ENCODE assay signal across 23 cellular contexts in the genomic region with DNA sequence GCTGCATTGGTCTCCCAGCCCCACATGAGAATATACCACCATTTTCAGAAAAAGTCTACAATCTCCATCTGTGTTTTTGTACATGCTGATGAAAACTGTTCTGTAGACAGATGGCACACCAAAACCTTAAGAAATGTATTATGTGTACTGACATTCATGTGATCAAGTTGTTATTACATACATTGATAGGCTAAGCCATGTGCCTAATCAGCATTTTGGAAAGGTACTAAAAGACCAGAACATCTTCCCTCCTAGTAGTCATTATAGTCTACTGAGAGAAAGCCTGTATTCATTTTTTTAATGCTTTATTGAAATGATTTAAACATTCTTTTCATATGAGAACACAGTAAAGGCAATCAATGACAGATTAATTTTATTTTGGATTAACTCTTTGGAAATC. TPM values are rescaled to one million over a fixed set of nuclear protein-coding genes. Genes with fewer than 3 reads are reported as not detected.
"Had no signal": no experiment of that assay in that cellular context is flagged by ENCODE, and none has a peak within 500 bp of the region (broad histone marks: within the 10 kb centered on the region; RNA-seq: fewer than 3 reads in every experiment).

No MANE protein-coding gene starts in this region.

- H3K9ac ChIP-seq: KMS-11, SK-N-SH had no signal

- H3K9me3 ChIP-seq: SK-N-SH had no signal

- DNase-seq: IMR-90, Kasumi-1, MM.1S, NCI-H1092 treated with DMSO at 0.1 percent for 48 hours, NCI-H1436, NCI-H187, NCI-H2029, NCI-H2081 treated with DMSO at 0.1 percent for 48 hours, NCI-H2171, NCI-H226, NCI-H446, NCI-H510A, NCI-H524 treated with DMSO at 0.1 percent for 48 hours, NCI-H69, NCI-H774, SHP77, SK-N-SH, SW 1271 had no signal

- H3K4me2 ChIP-seq: KMS-11, SK-N-SH had no signal

- H3K27ac ChIP-seq: KMS-11, RWPE1 had no signal

RNA-seq across cellular contexts. Expression of a gene that starts 1.7 kb away (rescaled TPM):
- total RNA-seq: HT-29, IMR-90, M059J, SK-MEL-5 had no signal
- polyA plus RNA-seq: IMR-90, SK-N-SH had no signal

RNA-seq across cellular contexts. Expression of a gene that starts 19.1 kb away (rescaled TPM):
- total RNA-seq: HT-29, IMR-90, M059J, SK-MEL-5 had no signal
- polyA plus RNA-seq: IMR-90, SK-N-SH had no signal

RNA-seq across cellular contexts. Expression of a gene that starts 24.8 kb away (rescaled TPM):
- total RNA-seq: HT-29, IMR-90, M059J had no signal
- polyA plus RNA-seq: IMR-90, SK-N-SH had no signal

RNA-seq across cellular contexts. Expression of a gene that starts 35.4 kb away (rescaled TPM):
- total RNA-seq: HT-29, IMR-90, M059J, SK-MEL-5 had no signal
- polyA plus RNA-seq: IMR-90 had no signal

RNA-seq across cellular contexts. Expression of a gene that starts 40.7 kb away (rescaled TPM):
- total RNA-seq: HT-29, IMR-90, M059J, SK-MEL-5 had no signal
- polyA plus RNA-seq: IMR-90, SK-N-SH had no signal
